Comparison of ENCODE assay signal across 30 cellular contexts in the genomic region with DNA sequence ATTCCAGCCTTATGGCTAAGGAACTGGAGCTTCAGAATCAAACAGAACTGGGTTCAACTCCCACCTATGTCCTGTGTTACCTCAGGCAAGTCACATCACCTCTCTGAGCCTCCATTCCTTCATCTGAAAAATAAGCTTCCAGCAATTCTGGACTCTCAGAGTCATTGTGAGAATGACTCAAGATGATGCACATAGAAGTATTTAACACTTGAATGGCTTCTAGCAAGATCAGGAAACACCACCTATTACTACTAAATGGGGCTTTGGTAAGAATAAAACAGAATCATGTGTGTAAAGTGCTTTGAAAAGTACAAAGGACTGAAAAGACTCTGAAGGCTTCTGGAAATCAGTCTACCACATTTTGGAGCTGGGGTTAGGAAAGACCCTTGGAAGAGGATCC. TPM values are rescaled to one million over a fixed set of nuclear protein-coding genes. Genes with fewer than 3 reads are reported as not detected.
"Had no signal": no experiment of that assay in that cellular context is flagged by ENCODE, and none has a peak within 500 bp of the region (broad histone marks: within the 10 kb centered on the region; RNA-seq: fewer than 3 reads in every experiment).

No MANE protein-coding gene starts in this region.

- H3K9me3 Mint-ChIP-seq: activated CD4-positive, alpha-beta memory T cell treated with anti-CD3 and anti-CD28 coated beads, Interleukin-2, amount 10 ng/mL, durations not matched to agents 7 days and 5 days; activated CD4-positive, alpha-beta T cell treated with anti-CD3 and anti-CD28 coated beads, Interleukin-2, amount 10 ng/mL, durations not matched to agents 24 days and 14 days; activated naive CD4-positive, alpha-beta T cell treated with anti-CD3 and anti-CD28 coated beads, Interleukin-2, amount 10 ng/mL, durations not matched to agents 7 days and 5 days; activated T-cell treated with anti-CD3 and anti-CD28 coated beads, Interleukin-2, amount 50 U/mL, for 24 hours; activated T-cell treated with anti-CD3 and anti-CD28 coated beads, Interleukin-2, amount 50 U/mL, for 72 hours; effector memory CD8-positive, alpha-beta T cell had no signal

- H3K27me3 Mint-ChIP-seq: activated naive CD4-positive, alpha-beta T cell treated with anti-CD3 and anti-CD28 coated beads, Interleukin-2, amount 10 ng/mL, durations not matched to agents 7 days and 5 days had no signal

- H3K36me3 Mint-ChIP-seq: activated naive CD4-positive, alpha-beta T cell treated with anti-CD3 and anti-CD28 coated beads, Interleukin-2, amount 10 ng/mL, durations not matched to agents 7 days and 5 days; activated naive CD8-positive, alpha-beta T cell had no signal

- H3K4me3 Mint-ChIP-seq: activated CD4-positive, alpha-beta memory T cell treated with anti-CD3 and anti-CD28 coated beads, Interleukin-2, amount 10 ng/mL, durations not matched to agents 7 days and 5 days; activated CD4-positive, alpha-beta T cell treated with anti-CD3 and anti-CD28 coated beads for 36 hours; activated CD4-positive, alpha-beta T cell treated with anti-CD3 and anti-CD28 coated beads, Interleukin-2, amount 10 ng/mL, durations not matched to agents 24 days and 14 days; activated naive CD4-positive, alpha-beta T cell treated with anti-CD3 and anti-CD28 coated beads, Interleukin-2, amount 10 ng/mL, durations not matched to agents 7 days and 5 days; activated naive CD8-positive, alpha-beta T cell; activated T-cell treated with anti-CD3 and anti-CD28 coated beads, Interleukin-2, amount 50 U/mL, for 24 hours; activated T-cell treated with anti-CD3 and anti-CD28 coated beads, Interleukin-2, amount 50 U/mL, for 72 hours; effector memory CD8-positive, alpha-beta T cell had no signal

- FAIRE-seq: astrocyte, colon had no signal

- H3K9me3 ChIP-seq: gastrocnemius medialis had no signal

- H3K27me3 ChIP-seq: brain microvascular endothelial cell, gastrocnemius medialis had no signal

- H3K4me3 ChIP-seq: gastrocnemius medialis, heart left ventricle had no signal

- H3K4me1 ChIP-seq: gastrocnemius medialis, heart left ventricle had no signal

- H3K27ac Mint-ChIP-seq: activated CD4-positive, alpha-beta memory T cell treated with anti-CD3 and anti-CD28 coated beads, Interleukin-2, amount 10 ng/mL, durations not matched to agents 7 days and 5 days; activated CD4-positive, alpha-beta T cell treated with anti-CD3 and anti-CD28 coated beads for 36 hours; activated CD4-positive, alpha-beta T cell treated with anti-CD3 and anti-CD28 coated beads, Interleukin-2, amount 10 ng/mL, durations not matched to agents 24 days and 14 days; activated naive CD4-positive, alpha-beta T cell treated with anti-CD3 and anti-CD28 coated beads, Interleukin-2, amount 10 ng/mL, durations not matched to agents 7 days and 5 days; activated naive CD8-positive, alpha-beta T cell; activated T-cell treated with anti-CD3 and anti-CD28 coated beads, Interleukin-2, amount 50 U/mL, for 24 hours; activated T-cell treated with anti-CD3 and anti-CD28 coated beads, Interleukin-2, amount 50 U/mL, for 72 hours; effector memory CD8-positive, alpha-beta T cell had no signal

- H3K4me1 Mint-ChIP-seq: activated CD4-positive, alpha-beta memory T cell treated with anti-CD3 and anti-CD28 coated beads, Interleukin-2, amount 10 ng/mL, durations not matched to agents 7 days and 5 days; activated CD4-positive, alpha-beta T cell treated with anti-CD3 and anti-CD28 coated beads for 36 hours; activated CD4-positive, alpha-beta T cell treated with anti-CD3 and anti-CD28 coated beads, Interleukin-2, amount 10 ng/mL, durations not matched to agents 24 days and 14 days; activated naive CD4-positive, alpha-beta T cell treated with anti-CD3 and anti-CD28 coated beads, Interleukin-2, amount 10 ng/mL, durations not matched to agents 7 days and 5 days had no signal

- DNase-seq: activated CD4-positive, alpha-beta memory T cell treated with anti-CD3 and anti-CD28 coated beads, Interleukin-2, amount 10 ng/mL, durations not matched to agents 7 days and 5 days; activated CD4-positive, alpha-beta T cell treated with anti-CD3 and anti-CD28 coated beads for 36 hours; activated CD4-positive, alpha-beta T cell treated with anti-CD3 and anti-CD28 coated beads, Interleukin-2, amount 10 ng/mL, durations not matched to agents 24 days and 14 days; activated CD4-positive, CD25-positive, alpha-beta regulatory T cell; activated CD4-positive, CD25-positive, alpha-beta regulatory T cell treated with anti-CD3 and anti-CD28 coated beads, Interleukin-2, amount 50 U/mL, for 72 hours; activated CD8-positive, alpha-beta memory T cell treated with anti-CD3 and anti-CD28 coated beads, Interleukin-2, amount 50 U/mL, for 48 hours; activated gamma-delta T cell; activated naive CD4-positive, alpha-beta T cell; activated naive CD4-positive, alpha-beta T cell treated with anti-CD3 and anti-CD28 coated beads, Interleukin-2, amount 10 ng/mL, durations not matched to agents 7 days and 5 days; activated T-cell treated with anti-CD3 and anti-CD28 coated beads for 4 hours; activated T-cell treated with anti-CD3 and anti-CD28 coated beads, Interleukin-2, amount 50 U/mL, for 24 hours; activated T-cell treated with anti-CD3 and anti-CD28 coated beads, Interleukin-2, amount 50 U/mL, for 72 hours; amniotic stem cell; anterior cingulate cortex; brain microvascular endothelial cell; cortex of kidney; dermis blood vessel endothelial cell; effector CD4-positive, alpha-beta T cell; effector memory CD8-positive, alpha-beta T cell; foreskin fibroblast; gastrocnemius medialis; glutamatergic neuron; heart left ventricle; T-helper 2 cell had no signal

- ATAC-seq: activated CD4-positive, alpha-beta T cell treated with anti-CD3 and anti-CD28 coated beads for 36 hours; activated T-cell treated with anti-CD3 and anti-CD28 coated beads, Interleukin-2, amount 50 U/mL, for 72 hours; effector memory CD8-positive, alpha-beta T cell; esophagus mucosa; gastrocnemius medialis; heart left ventricle had no signal

- H3K36me3 ChIP-seq: brain microvascular endothelial cell, gastrocnemius medialis, heart left ventricle had no signal

RNA-seq across cellular contexts. Expression of a gene that starts 30.8 kb away (rescaled TPM):
- total RNA-seq: activated CD4-positive, alpha-beta memory T cell treated with anti-CD3 and anti-CD28 coated beads, Interleukin-2, amount 10 ng/mL, durations not matched to agents 7 days and 5 days; activated CD4-positive, alpha-beta T cell treated with anti-CD3 and anti-CD28 coated beads for 36 hours; activated CD4-positive, alpha-beta T cell treated with anti-CD3 and anti-CD28 coated beads, Interleukin-2, amount 10 ng/mL, durations not matched to agents 24 days and 14 days; activated T-cell treated with anti-CD3 and anti-CD28 coated beads, Interleukin-2, amount 50 U/mL, for 72 hours; chondrocyte; dermis blood vessel endothelial cell; T-helper 1 cell treated with Interleukin-12 subunit alpha and Interleukin-12 subunit beta and Interleukin-4 antibody, amounts not matched to agents 30 ng/mL and 1 ng/mL, for 36 hours had no signal
